ENCODE assay signal across 8 cellular contexts in genomic region chr11:126210871-126211235, GRCh38. TPM values are rescaled to one million over a fixed set of nuclear protein-coding genes. Genes with fewer than 3 reads are reported as not detected.
DNase-seq lines count a peak whose midpoint lies in the region; ATAC-seq, FAIRE-seq and TF ChIP-seq lines count a peak whose summit lies in the region.

No MANE protein-coding gene starts in this region.

- peaks cover 0 to 41% (median 24%) of the 10 kb centered on the region in 12 donors for H3K4me1 ChIP-seq in heart left ventricle
- H3K4me1 ChIP-seq in GM12878 (ENCODE audit: control insufficient read depth, insufficient read depth, low read length), result peaks cover 3% of the 10 kb centered on the region
- no peaks in the 10 kb centered on the region for H3K4me1 ChIP-seq in uterus

- H3K36me3 ChIP-seq in heart left ventricle, result peaks cover 0 to 44% (median 34%) of the 10 kb centered on the region in 9 donors
- H3K36me3 ChIP-seq in GM12878 (ENCODE audit: control insufficient read depth in 2 of 2, insufficient read depth in 2 of 2, low read length in 1 of 2), result peaks cover 2 to 3% of the 10 kb centered on the region in 2 experiments; a peak in 2 of 4 replicates
- H3K36me3 ChIP-seq in uterus, result no peaks in the 10 kb centered on the region

- no peak for DNase-seq in heart left ventricle
- no peak for DNase-seq in left ventricle myocardium superior
- no peak for DNase-seq in GM12878 (ENCODE audit: low read depth, low spot score)
- peak; percentile 8 to 21 for DNase-seq in lung microvascular endothelial cell (ENCODE audit: low read depth in 2 of 2)
- DNase-seq in uterus, result no peak
- no peak for DNase-seq in DMS53 treated with DMSO at 0.1 percent for 48 hours (lab: John Stamatoyannopoulos, UW; ENCODE audit: unreplicated experiment)
- DNase-seq in foreskin melanocyte, result no peak

- H3K27me3 ChIP-seq in heart left ventricle, result no peaks in the 10 kb centered on the region
- no peaks in the 10 kb centered on the region for H3K27me3 ChIP-seq in GM12878 (replicated peaks in 1 of 2; ENCODE audit: control insufficient read depth in 2 of 2, insufficient read depth in 2 of 2, low read length in 1 of 2)
- no peaks in the 10 kb centered on the region for H3K27me3 ChIP-seq in uterus

- SMC1A ChIA-PET in GM12878 (lab: Charles Lee; ENCODE audit: uncharacterized antibody, unreplicated experiment), result interaction anchor here (1.0 to 2.2 kb wide), 3 partner anchors 10 to 30 kb away, joined by 3 to 10 read pairs (median 4); no protein-coding TSS in a partner anchor

- no TSS peak for BruUV-seq in GM12878 (replicated peaks; lab: Mats Ljungman, UMichigan)

- RAD21 ChIA-PET in GM12878 (lab: Charles Lee; ENCODE audit: unreplicated experiment), result interaction anchor here (1.2 to 1.5 kb wide), 2 partner anchors 22 to 93 kb away, joined by 3 to 4 read pairs; partner anchors contain the start of gene DCPS

- H4K20me1 ChIP-seq in GM12878 (ENCODE audit: control insufficient read depth, insufficient read depth), result no peaks in the 10 kb centered on the region

- TF ChIP-seq POLR2A in heart left ventricle (IDR thresholded peaks at IDR 0.05) (no peak), GM12878 (IDR thresholded peaks at IDR 0.05; ENCODE audit: low read depth, low read length) (no peak), uterus (IDR thresholded peaks at IDR 0.05) (no peak)

- FAIRE-seq in GM12878 (lab: Jason Lieb, UNC), result no peak

- no peaks in the 10 kb centered on the region for H3K9me3 ChIP-seq in heart left ventricle
- H3K9me3 ChIP-seq in GM12878 (replicated peaks; ENCODE audit: control insufficient read depth, insufficient read depth, low read length), result no peaks in the 10 kb centered on the region
- H3K9me3 ChIP-seq in uterus, result no peaks in the 10 kb centered on the region

- H3K27ac ChIP-seq in heart left ventricle (peak overlapping the region in 11 of 12 donors; percentile 58 to 86 (median 71)), GM12878 (ENCODE audit: control insufficient read depth, insufficient read depth) (peak overlapping the region; percentile 74), uterus (peak overlapping the region; percentile 53 to 61)

- 4 to 6% (median 5%) methylated on average over 20 of the region's 20 CpGs for WGBS in heart left ventricle, 4 donors
- 4% methylated on average over 20 of the region's 20 CpGs for WGBS in GM12878 (ENCODE audit: insufficient coverage, insufficient replicate concordance, low lambda C conversion rate, missing lambda C conversion rate)

- in situ Hi-C loops in GM12878 (cut with MboI), result no loop called here

- CTCF ChIA-PET in GM12878 (lab: Yijun Ruan, JAX), result interaction anchor here (1.5 to 2.0 kb wide), 2 partner anchors 17 to 268 kb away, joined by 6 to 7 read pairs; no protein-coding TSS in a partner anchor

- peak overlapping the region; percentile 97 for H2AFZ ChIP-seq in GM12878 (ENCODE audit: control insufficient read depth, low read depth, low read length)

- intact Hi-C loops in heart left ventricle (cut with DNase I), result loop anchor here in 9 of 10 donors (1.0 to 10.0 kb wide), 5 partner anchors 54 to 149 kb away; partner anchors contain the start of genes SRPRA (in 9 of the 9), FOXRED1 (in 8 of the 9) and CDON (in 1 of the 9)
- intact Hi-C loops in left ventricle myocardium superior (cut with micrococcal nuclease), result loop anchor here (10.0 kb wide), 1 partner anchor 54 kb away; the partner anchor contains the start of genes FOXRED1 and SRPRA
- intact Hi-C loops in GM12878 (cut with micrococcal nuclease; ENCODE audit: unreplicated experiment), result loop anchor here (5.0 kb wide), 1 partner anchor 56 kb away; the partner anchor contains the start of genes FOXRED1 and SRPRA
- intact Hi-C loops in uterus (cut with DNase I; ENCODE audit: low total_unique reads), result no loop called here

- peak overlapping the region; percentile 83 for H3K9ac ChIP-seq in GM12878 (ENCODE audit: control insufficient read depth, insufficient read depth, low read length)

- H3K79me2 ChIP-seq in GM12878 (ENCODE audit: control insufficient read depth, insufficient read depth, low read length), result peaks cover 16% of the 10 kb centered on the region

- POLR2A ChIA-PET in GM12878 (lab: Charles Lee), result interaction anchor here (1.0 to 1.5 kb wide), 2 partner anchors 13 to 88 kb away, joined by 3 read pairs; no protein-coding TSS in a partner anchor

- ATAC-seq in heart left ventricle, result no peak
- no peak for ATAC-seq in left ventricle myocardium superior
- ATAC-seq in GM12878, result no peak; the same call in 2 of the 3 replicates
- ATAC-seq in GM19035 (IDR thresholded peaks at IDR 0.05; ENCODE audit: unreplicated experiment), result no peak

- peak overlapping the region; percentile 82 for H3K4me2 ChIP-seq in GM12878 (ENCODE audit: control insufficient read depth, insufficient read depth)

- no peak for TF ChIP-seq RAD21 in GM12878 (IDR thresholded peaks at IDR 0.05; ENCODE audit: insufficient read depth, low read depth, low read length)

- TF ChIP-seq EP300 in GM12878 (IDR thresholded peaks at IDR 0.05; ENCODE audit: borderline replicate concordance in 1 of 2, control insufficient read depth in 1 of 2, low read depth in 2 of 2, low read length in 2 of 2), result no peak

- H3K4me3 ChIP-seq in heart left ventricle, result peak overlapping the region; percentile 52 to 97 (median 80)
- H3K4me3 ChIP-seq in GM12878, result peak overlapping the region; percentile 99
- peak overlapping the region; percentile 79 to 89 for H3K4me3 ChIP-seq in uterus

- TF ChIP-seq CTCF in heart left ventricle (IDR thresholded peaks at IDR 0.05) (no peak), GM12878 (IDR thresholded peaks at IDR 0.05 in 2 of 3, conservative IDR thresholded peaks at IDR 0.05 in 1 of 3; ENCODE audit: control insufficient read depth in 2 of 3, extremely low read depth in 1 of 3, insufficient read depth in 1 of 3, low read depth in 3 of 3, low read length in 3 of 3) (no peak), uterus (IDR thresholded peaks at IDR 0.05) (no peak)

RNA-seq across cellular contexts. Expression of gene RPUSD4, which starts 0.6 kb away (rescaled TPM):
- total RNA-seq in heart left ventricle (10 to 100 TPM; 21.0 to 50.0 (median 34.2) TPM), left ventricle myocardium superior (40.0 TPM), GM12878 (2014; rRNA removed) (30.6 and 31.0 TPM in 2 replicates), GM12878 (2014; rRNA removed; fragmentation: Illumina TruSeq; extraction: Trizol) (29.6 and 32.5 TPM in 2 replicates), GM12878 (2021) (40.6 and 46.8 TPM in 2 replicates), lung microvascular endothelial cell (22.0 and 26.2 TPM in 2 replicates), uterus (10 to 100 TPM in 2 of 4 donors, 1 to 10 TPM in 2; 7.6 to 37.4 (median 16.4) TPM)
- polyA plus RNA-seq in heart left ventricle (10 to 100 TPM; 15.4 to 25.8 TPM), GM12878 (2011; rRNA removed) (40.3 and 47.6 TPM in 2 replicates), GM12878 (2014; fragmentation: Illumina TruSeq; extraction: Trizol) (30.7 and 34.4 TPM in 2 replicates), GM12878 (2014; fragmentation: Nextera tagmentation; extraction: Ambion mirVana) (10 to 100 TPM; 24.5 to 25.9 TPM), GM12878 (2014; rRNA removed) (38.7 and 43.7 TPM in 2 replicates), GM12878 (2016; fragmentation: Nextera tagmentation; extraction: Ambion mirVana) (10 to 100 TPM; 28.8 to 29.0 TPM)
- 53.5 and 59.9 TPM in 2 replicates for total RNA-seq in GM12878 (2013; cell fraction: nucleolus; rRNA removed)
- polyA plus RNA-seq in GM12878 (2011; ENCODE audit: low read depth), result 24.3 TPM
- 59.9 and 64.4 TPM in 2 replicates for polyA plus RNA-seq in GM12878 (2011; cell fraction: cytosol; rRNA removed)
- 57.6 and 59.3 TPM in 2 replicates for polyA plus RNA-seq in GM12878 (2011; cell fraction: nucleus; rRNA removed)
- 28.8 and 29.9 TPM in 2 replicates for polyA plus RNA-seq in GM12878 (2012)
- 131 and 136 TPM in 2 replicates for polyA minus RNA-seq in GM12878 (2011; rRNA and poly(A)+ RNA removed)
- 17.0 and 18.8 TPM in 2 replicates for polyA minus RNA-seq in GM12878 (2011; cell fraction: cytosol; rRNA and poly(A)+ RNA removed)
- 25.9 and 42.1 TPM in 2 replicates for polyA minus RNA-seq in GM12878 (2011; cell fraction: nucleus; rRNA and poly(A)+ RNA removed)

RNA-seq across cellular contexts. Expression of gene FAM118B, which starts 0.7 kb away (rescaled TPM):
- 10 to 100 TPM; 19.0 to 41.0 (median 23.6) TPM for total RNA-seq in heart left ventricle
- polyA plus RNA-seq in heart left ventricle, result 10 to 100 TPM in 1 of 2 donors, 1 to 10 TPM in 1; 8.5 to 16.4 TPM
- total RNA-seq in left ventricle myocardium superior, result 25.1 TPM
- total RNA-seq in GM12878 (2013; cell fraction: nucleolus; rRNA removed), result 15.7 and 19.1 TPM in 2 replicates
- total RNA-seq in GM12878 (2014; rRNA removed), result 13.8 and 14.5 TPM in 2 replicates
- 16.5 and 16.6 TPM in 2 replicates for total RNA-seq in GM12878 (2014; rRNA removed; fragmentation: Illumina TruSeq; extraction: Trizol)
- total RNA-seq in GM12878 (2021), result 12.0 and 15.0 TPM in 2 replicates
- polyA plus RNA-seq in GM12878 (2011; ENCODE audit: low read depth), result 4.8 TPM
- 16.6 and 18.1 TPM in 2 replicates for polyA plus RNA-seq in GM12878 (2011; rRNA removed)
- 9.1 and 10.0 TPM in 2 replicates for polyA plus RNA-seq in GM12878 (2011; cell fraction: cytosol; rRNA removed)
- polyA plus RNA-seq in GM12878 (2011; cell fraction: nucleus; rRNA removed), result 7.4 and 7.9 TPM in 2 replicates
- 6.3 and 7.4 TPM in 2 replicates for polyA plus RNA-seq in GM12878 (2012)
- 13.8 and 15.0 TPM in 2 replicates for polyA plus RNA-seq in GM12878 (2014; fragmentation: Illumina TruSeq; extraction: Trizol)
- polyA plus RNA-seq in GM12878 (2014; fragmentation: Nextera tagmentation; extraction: Ambion mirVana), result 10 to 100 TPM; 21.3 to 24.7 TPM
- 12.1 and 12.8 TPM in 2 replicates for polyA plus RNA-seq in GM12878 (2014; rRNA removed)
- 10 to 100 TPM; 29.0 to 29.7 TPM for polyA plus RNA-seq in GM12878 (2016; fragmentation: Nextera tagmentation; extraction: Ambion mirVana)
- 8.3 and 9.3 TPM in 2 replicates for polyA minus RNA-seq in GM12878 (2011; rRNA and poly(A)+ RNA removed)
- polyA minus RNA-seq in GM12878 (2011; cell fraction: cytosol; rRNA and poly(A)+ RNA removed), result 2.3 and 2.4 TPM in 2 replicates
- polyA minus RNA-seq in GM12878 (2011; cell fraction: nucleus; rRNA and poly(A)+ RNA removed), result 6.8 and 9.9 TPM in 2 replicates
- 19.4 and 25.6 TPM in 2 replicates for total RNA-seq in lung microvascular endothelial cell
- total RNA-seq in uterus, result 10 to 100 TPM; 14.7 to 31.8 (median 17.8) TPM

RNA-seq across cellular contexts. Expression of gene SRPRA, which starts 57.8 kb away (rescaled TPM):
- total RNA-seq in heart left ventricle, result 10 to 100 TPM; 65.0 to 90.8 (median 79.3) TPM
- 10 to 100 TPM; 38.4 to 99.3 TPM for polyA plus RNA-seq in heart left ventricle
- total RNA-seq in left ventricle myocardium superior, result 68.6 TPM
- 157 and 172 TPM in 2 replicates for total RNA-seq in GM12878 (2013; cell fraction: nucleolus; rRNA removed)
- total RNA-seq in GM12878 (2014; rRNA removed), result 88.1 and 90.3 TPM in 2 replicates
- total RNA-seq in GM12878 (2014; rRNA removed; fragmentation: Illumina TruSeq; extraction: Trizol), result 71.8 and 75.4 TPM in 2 replicates
- 105 and 114 TPM in 2 replicates for total RNA-seq in GM12878 (2021)
- 85.7 TPM for polyA plus RNA-seq in GM12878 (2011; ENCODE audit: low read depth)
- 51.5 and 89.7 TPM in 2 replicates for polyA plus RNA-seq in GM12878 (2011; rRNA removed)
- polyA plus RNA-seq in GM12878 (2011; cell fraction: cytosol; rRNA removed), result 97.7 and 110 TPM in 2 replicates
- 172 and 180 TPM in 2 replicates for polyA plus RNA-seq in GM12878 (2011; cell fraction: nucleus; rRNA removed)
- 102 and 104 TPM in 2 replicates for polyA plus RNA-seq in GM12878 (2012)
- 104 and 119 TPM in 2 replicates for polyA plus RNA-seq in GM12878 (2014; fragmentation: Illumina TruSeq; extraction: Trizol)
- 10 to 100 TPM; 29.6 to 50.4 TPM for polyA plus RNA-seq in GM12878 (2014; fragmentation: Nextera tagmentation; extraction: Ambion mirVana)
- polyA plus RNA-seq in GM12878 (2014; rRNA removed), result 92.2 and 96.0 TPM in 2 replicates
- 100 to 1,000 TPM; 119 to 131 TPM for polyA plus RNA-seq in GM12878 (2016; fragmentation: Nextera tagmentation; extraction: Ambion mirVana)
- polyA minus RNA-seq in GM12878 (2011; rRNA and poly(A)+ RNA removed), result 104 and 115 TPM in 2 replicates
- polyA minus RNA-seq in GM12878 (2011; cell fraction: cytosol; rRNA and poly(A)+ RNA removed), result 31.8 and 40.0 TPM in 2 replicates
- 71.4 and 97.0 TPM in 2 replicates for polyA minus RNA-seq in GM12878 (2011; cell fraction: nucleus; rRNA and poly(A)+ RNA removed)
- 29.9 and 39.5 TPM in 2 replicates for total RNA-seq in lung microvascular endothelial cell
- total RNA-seq in uterus, result 100 to 1,000 TPM in 1 of 4 donors, 10 to 100 TPM in 3; 34.6 to 129 (median 67.2) TPM

RNA-seq across cellular contexts. Expression of gene FOXRED1, which starts 58.1 kb away (rescaled TPM):
- total RNA-seq in heart left ventricle (10 to 100 TPM; 22.0 to 49.1 (median 31.8) TPM), left ventricle myocardium superior (29.1 TPM), GM12878 (2014; rRNA removed) (36.5 and 37.5 TPM in 2 replicates), GM12878 (2014; rRNA removed; fragmentation: Illumina TruSeq; extraction: Trizol) (29.0 and 31.4 TPM in 2 replicates), GM12878 (2021) (38.2 and 38.3 TPM in 2 replicates), lung microvascular endothelial cell (6.2 and 8.1 TPM in 2 replicates), uterus (10 to 100 TPM in 2 of 4 donors, 1 to 10 TPM in 1, under 1 TPM in 1; 0.29 to 29.1 (median 9.4) TPM)
- polyA plus RNA-seq in heart left ventricle (10 to 100 TPM; 32.8 to 38.4 TPM), GM12878 (2011; rRNA removed) (27.3 and 37.7 TPM in 2 replicates), GM12878 (2014; fragmentation: Illumina TruSeq; extraction: Trizol) (34.8 and 43.6 TPM in 2 replicates), GM12878 (2014; fragmentation: Nextera tagmentation; extraction: Ambion mirVana) (10 to 100 TPM in 1 of 2 experiments, 1 to 10 TPM in 1; 9.9 to 10.5 TPM), GM12878 (2014; rRNA removed) (49.2 and 51.0 TPM in 2 replicates), GM12878 (2016; fragmentation: Nextera tagmentation; extraction: Ambion mirVana) (10 to 100 TPM; 65.7 to 67.7 TPM)
- total RNA-seq in GM12878 (2013; cell fraction: nucleolus; rRNA removed), result 32.1 and 36.7 TPM in 2 replicates
- polyA plus RNA-seq in GM12878 (2011; ENCODE audit: low read depth), result 13.6 TPM
- polyA plus RNA-seq in GM12878 (2011; cell fraction: cytosol; rRNA removed), result 56.4 and 70.4 TPM in 2 replicates
- polyA plus RNA-seq in GM12878 (2011; cell fraction: nucleus; rRNA removed), result 56.9 and 73.0 TPM in 2 replicates
- 25.7 and 26.7 TPM in 2 replicates for polyA plus RNA-seq in GM12878 (2012)
- polyA minus RNA-seq in GM12878 (2011; rRNA and poly(A)+ RNA removed), result 24.9 and 36.6 TPM in 2 replicates
- 6.5 and 8.1 TPM in 2 replicates for polyA minus RNA-seq in GM12878 (2011; cell fraction: cytosol; rRNA and poly(A)+ RNA removed)
- polyA minus RNA-seq in GM12878 (2011; cell fraction: nucleus; rRNA and poly(A)+ RNA removed), result 10.3 and 26.0 TPM in 2 replicates

Comparison
In these comparisons a context has a peak if more than half of its experiments do, and no peak if none do; other contexts are left out.
1. DNase-seq: peak in lung microvascular endothelial cell (2 of 2); none in heart left ventricle (0 of 5), left ventricle myocardium superior (single experiment), GM12878 (single experiment), uterus (0 of 2), DMS53 treated with DMSO at 0.1 percent for 48 hours (single experiment) and foreskin melanocyte (single experiment).
2. Peak in every context shown above with its lines, with median percentiles within 50 percentile points of each other: H3K27ac ChIP-seq and H3K4me3 ChIP-seq.